ENCODE assay signal across 8 cellular contexts in the genomic region with DNA sequence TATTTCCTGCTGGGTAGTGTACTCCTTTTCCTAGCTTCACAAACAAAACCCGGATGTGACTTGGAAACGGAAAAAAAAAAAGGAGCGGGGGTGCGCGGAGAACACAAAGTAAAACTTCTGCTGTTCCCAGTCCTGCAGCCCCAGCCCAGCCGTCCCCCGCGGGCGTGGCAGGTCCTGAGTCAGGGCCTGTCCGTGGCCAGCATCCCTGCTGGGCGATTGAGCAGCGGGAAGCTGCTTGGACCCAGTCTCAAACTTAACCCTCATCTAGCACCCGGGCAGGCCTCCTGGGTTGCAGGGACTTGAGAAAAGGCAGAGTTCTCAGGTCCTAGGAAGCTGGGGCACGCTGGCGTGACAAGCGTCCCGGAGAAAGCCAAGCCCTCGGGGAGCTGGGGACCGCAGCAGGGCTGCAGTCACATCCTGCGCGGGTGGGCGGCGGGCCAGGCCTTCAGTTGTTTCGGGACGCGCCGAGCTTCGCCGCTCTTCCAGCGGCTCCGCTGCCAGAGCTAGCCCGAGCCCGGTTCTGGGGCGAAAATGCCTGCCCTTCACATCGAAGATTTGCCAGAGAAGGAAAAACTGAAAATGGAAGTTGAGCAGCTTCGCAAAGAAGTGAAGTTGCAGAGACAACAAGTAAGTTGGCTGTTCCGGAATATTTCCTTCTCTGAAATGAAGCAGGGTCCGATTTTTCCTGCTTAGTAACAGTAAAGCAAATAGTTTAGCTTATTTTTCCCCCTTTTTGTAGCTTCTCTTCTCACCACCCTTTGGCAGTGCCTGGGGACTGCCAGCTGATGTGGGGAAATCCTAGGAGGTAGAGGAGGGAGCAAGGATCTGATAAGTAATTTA. TPM values are rescaled to one million over a fixed set of nuclear protein-coding genes. Genes with fewer than 3 reads are reported as not detected.
DNase-seq lines count a peak whose midpoint lies in the region; ATAC-seq and TF ChIP-seq lines count a peak whose summit lies in the region.

A gene (plus strand): TSS at position 129 of the 840 bp plus-strand sequence. CDS start 403 bp downstream, at position 532.

- no peaks in the 10 kb centered on the region for H3K36me3 Mint-ChIP-seq in activated CD4-positive, alpha-beta memory T cell treated with anti-CD3 and anti-CD28 coated beads for 36 hours

- peaks cover 14% of the 10 kb centered on the region for H3K27me3 ChIP-seq in HL-60 (ENCODE audit: insufficient read depth, poor library complexity, severe bottlenecking)

- H3K9me3 ChIP-seq in mesodermal cell (ENCODE audit: control insufficient read depth, low read length) = no peaks in the 10 kb centered on the region

- H3K4me1 ChIP-seq in mesodermal cell (ENCODE audit: control insufficient read depth, insufficient read depth, low read length, poor library complexity, severe bottlenecking) = peaks cover 11% of the 10 kb centered on the region

- peak; percentile 89 for ATAC-seq in GM21381 (IDR thresholded peaks at IDR 0.05; ENCODE audit: unreplicated experiment)
- peak; percentile 72 for ATAC-seq in stimulated activated naive CD8-positive, alpha-beta T cell treated with anti-CD3 and anti-CD28 coated beads, Interleukin-15, Interleukin-2, amounts not matched to agents 100 U/mL and 50 U/mL, for 24 hours

- H3K4me3 Mint-ChIP-seq in activated CD4-positive, alpha-beta memory T cell treated with anti-CD3 and anti-CD28 coated beads for 36 hours = peak within 1 kb of the TSS; percentile 63

- peaks cover 30% of the 10 kb centered on the region for H3K36me3 ChIP-seq in mesodermal cell (ENCODE audit: control insufficient read depth, insufficient read depth, low read length)

- H3K27ac ChIP-seq in HL-60 (replicated peaks) (no peak within 1 kb of the TSS), mesodermal cell (ENCODE audit: low read depth, low read length, severe bottlenecking) (peak within 1 kb of the TSS; percentile 89)

- POLR2A ChIA-PET in activated CD4-positive, alpha-beta memory T cell treated with anti-CD3 and anti-CD28 coated beads for 36 hours (lab: Charles Lee) = interaction anchor here (1.0 kb wide), 1 partner anchor 10 kb away, joined by 3 read pairs; no protein-coding TSS in a partner anchor

- CTCF ChIA-PET in activated CD4-positive, alpha-beta memory T cell treated with anti-CD3 and anti-CD28 coated beads for 36 hours (lab: Charles Lee) = interaction anchor here (0.6 to 1.7 kb wide), 5 partner anchors 9 to 300 kb away, joined by 3 to 5 read pairs (median 3); no protein-coding TSS in a partner anchor

- DNase-seq in Daoy (ENCODE audit: low read depth) = peak; percentile 84
- peak in 1 of 2 experiments; percentile 2 for DNase-seq in HL-60 (ENCODE audit: low read depth in 1 of 2, low spot score in 1 of 2)
- peak; percentile 43 for DNase-seq in activated CD4-positive, alpha-beta memory T cell treated with anti-CD3 and anti-CD28 coated beads for 36 hours
- peak; percentile 17 to 22 for DNase-seq in erythroblast (lab: John Stamatoyannopoulos, UW)
- DNase-seq in stimulated activated naive CD8-positive, alpha-beta T cell treated with anti-CD3 and anti-CD28 coated beads, Interleukin-15, Interleukin-2, amounts not matched to agents 100 U/mL and 50 U/mL, for 24 hours = peak; percentile 42
- no peak for DNase-seq in NCI-H187 treated with DMSO at 0.1 percent for 48 hours (lab: John Stamatoyannopoulos, UW)

- peaks cover 28% of the 10 kb centered on the region for H3K27me3 Mint-ChIP-seq in activated CD4-positive, alpha-beta memory T cell treated with anti-CD3 and anti-CD28 coated beads for 36 hours

- intact Hi-C loops in activated CD4-positive, alpha-beta memory T cell treated with anti-CD3 and anti-CD28 coated beads for 36 hours (cut with micrococcal nuclease) = no loop called here

- peaks cover 2% of the 10 kb centered on the region for H3K4me1 Mint-ChIP-seq in activated CD4-positive, alpha-beta memory T cell treated with anti-CD3 and anti-CD28 coated beads for 36 hours (ENCODE audit: low read depth)

- no peak for TF ChIP-seq CTCF in HL-60 (IDR thresholded peaks at IDR 0.05; ENCODE audit: insufficient read depth, low read length)

- TF ChIP-seq POLR2A in erythroblast (IDR thresholded peaks at IDR 0.05; ENCODE audit: low read length) = no peak

- H3K27ac Mint-ChIP-seq in activated CD4-positive, alpha-beta memory T cell treated with anti-CD3 and anti-CD28 coated beads for 36 hours = no peak within 1 kb of the TSS

- H3K4me3 ChIP-seq in HL-60 (replicated peaks; ENCODE audit: insufficient read depth, low read length) (peak within 1 kb of the TSS; percentile 39), mesodermal cell (ENCODE audit: extremely low read depth, insufficient read depth, low read length, poor library complexity, severe bottlenecking) (peak within 1 kb of the TSS; percentile 56)

- H3K9me3 Mint-ChIP-seq in activated CD4-positive, alpha-beta memory T cell treated with anti-CD3 and anti-CD28 coated beads for 36 hours = no peaks in the 10 kb centered on the region

- 2 to 4% methylated on average over 23 to 26 of the region's 38 CpGs for WGBS in mesodermal cell (ENCODE audit: insufficient coverage in 2 of 2), 2 experiments

RNA-seq across cellular contexts. Expression of the gene that starts here (rescaled TPM):
- total RNA-seq in Daoy (2014; rRNA removed; shearing (Covaris generic)) = 14.7 and 21.6 TPM in 2 replicates
- not detected for total RNA-seq in activated CD4-positive, alpha-beta memory T cell treated with anti-CD3 and anti-CD28 coated beads for 36 hours
- 49.7 TPM for polyA plus RNA-seq in mesodermal cell (2013, experiment 1 of 2)
- 41.9 TPM for polyA plus RNA-seq in mesodermal cell (2013, experiment 2 of 2)

Comparison
In these comparisons a context has a peak if more than half of its experiments do, and no peak if none do; other contexts are left out.
1. RNA of the gene that starts here (total RNA-seq): 14.7 to 21.6 TPM in Daoy; not detected in activated CD4-positive, alpha-beta memory T cell treated with anti-CD3 and anti-CD28 coated beads for 36 hours; every median in the first group is over 10 times any median in the second.
2. Peak in DNase-seq in activated CD4-positive, alpha-beta memory T cell treated with anti-CD3 and anti-CD28 coated beads for 36 hours; RNA of the gene not detected or under 1 TPM.